Comparison of ENCODE assay signal across 20 cellular contexts in genomic region chr4:25927361-25928040, GRCh38. TPM values are rescaled to one million over a fixed set of nuclear protein-coding genes. Genes with fewer than 3 reads are reported as not detected.
DNase-seq lines count a peak whose midpoint lies in the region; ATAC-seq and TF ChIP-seq lines count a peak whose summit lies in the region.
"Had no signal": no experiment of that assay in that cellular context is flagged by ENCODE, and none has a peak within 500 bp of the region (broad histone marks: within the 10 kb centered on the region; RNA-seq: fewer than 3 reads in every experiment).

No MANE protein-coding gene starts in this region.

- H3K27ac ChIP-seq in dorsolateral prefrontal cortex (peak overlapping the region in 47 of 59 donors; percentile 4 to 86 (median 66)), temporal lobe (ENCODE audit: low read depth, low read length) (peak overlapping the region; percentile 13)
- H3K27ac ChIP-seq: right lobe of liver had no signal

- intact Hi-C loops in dorsolateral prefrontal cortex (cut with DNase I), result loop anchor here (5.0 to 10.0 kb wide), 4 partner anchors 390 to 797 kb away; partner anchors contain the start of gene RBPJ (in 1 of the 2)

- ATAC-seq in GM19397 (IDR thresholded peaks at IDR 0.05; ENCODE audit: unreplicated experiment) (no peak), HG02623 (IDR thresholded peaks at IDR 0.05; ENCODE audit: unreplicated experiment) (no peak)
- ATAC-seq: HCT116; stimulated activated effector memory CD8-positive, alpha-beta T cell treated with anti-CD3 and anti-CD28 coated beads, Interleukin-12 subunit alpha, Interleukin-12 subunit beta, amount 100 ng/mL, for 72 hours had no signal

- TF ChIP-seq CTCF in dorsolateral prefrontal cortex (IDR thresholded peaks at IDR 0.05 in 54 of 56, conservative IDR thresholded peaks at IDR 0.05 in 2 of 56; ENCODE audit: low read depth in 1 of 56, partially characterized antibody in 56 of 56), result no peak

- H3K27me3 ChIP-seq in dorsolateral prefrontal cortex, result no peaks in the 10 kb centered on the region
- H3K27me3 ChIP-seq: esophagus squamous epithelium, right lobe of liver had no signal

- peak overlapping the region in 2 of 59 donors; percentile 2 to 34 for H3K4me3 ChIP-seq in dorsolateral prefrontal cortex
- H3K4me3 ChIP-seq: esophagus squamous epithelium, right lobe of liver had no signal

- DNase-seq in NCI-H1092 treated with DMSO at 0.1 percent for 48 hours (lab: John Stamatoyannopoulos, UW), result peak; percentile 69
- DNase-seq in NCI-H2081 treated with DMSO at 0.1 percent for 48 hours (lab: John Stamatoyannopoulos, UW), result peak; percentile 32
- DNase-seq in dorsolateral prefrontal cortex, result no peak
- no peak for DNase-seq in stimulated activated CD8-positive, alpha-beta memory T cell treated with anti-CD3 and anti-CD28 coated beads, Interleukin-4, amount 100 ng/mL, for 48 hours
- DNase-seq: activated CD4-positive, alpha-beta T cell treated with anti-CD3 and anti-CD28 coated beads, Interleukin-2, amount 50 U/mL, for 4 hours; activated CD4-positive, CD25-positive, alpha-beta regulatory T cell; activated naive CD4-positive, alpha-beta T cell treated with anti-CD3 and anti-CD28 coated beads, Interleukin-2, amount 10 ng/mL, durations not matched to agents 7 days and 5 days; amniotic stem cell; Calu3; cortex of kidney; esophagus squamous epithelium; NCI-H524; right lobe of liver; stimulated activated CD4-positive, alpha-beta T cell treated with anti-CD3 and anti-CD28 coated beads, Interleukin-12 subunit alpha, Interleukin-12 subunit beta, amount 100 ng/mL, for 4 hours; stimulated activated CD4-positive, alpha-beta T cell treated with anti-CD3 and anti-CD28 coated beads, Interleukin-4, amount 100 ng/mL, for 1 hour had no signal

RNA-seq across cellular contexts. Expression of gene SMIM20, which starts 13.5 kb away (rescaled TPM):
- total RNA-seq in dorsolateral prefrontal cortex (10 to 100 TPM; 13.4 to 30.6 (median 19.7) TPM), temporal lobe (17.0 TPM)

Comparison
In these comparisons a context has a peak if more than half of its experiments do, and no peak if none do; other contexts are left out.
1. DNase-seq: peak in NCI-H1092 treated with DMSO at 0.1 percent for 48 hours (single experiment) and NCI-H2081 treated with DMSO at 0.1 percent for 48 hours (single experiment); none in dorsolateral prefrontal cortex (0 of 10) and stimulated activated CD8-positive, alpha-beta memory T cell treated with anti-CD3 and anti-CD28 coated beads, Interleukin-4, amount 100 ng/mL, for 48 hours (single experiment).